8 cellular contexts compared by ENCODE assay signal in genomic region chr3:20054549-20054987, GRCh38. TPM values are rescaled to one million over a fixed set of nuclear protein-coding genes. Genes with fewer than 3 reads are reported as not detected.
DNase-seq lines count a peak whose midpoint lies in the region; ATAC-seq and TF ChIP-seq lines count a peak whose summit lies in the region.

No MANE protein-coding gene starts in this region.

- POLR2A ChIA-PET in A673 (lab: Charles Lee; ENCODE audit: low non-redundant PET), result no interaction called here

- H3K36me3 ChIP-seq in A673 (ENCODE audit: insufficient read depth, low read length, poor library complexity, severe bottlenecking), result no peaks in the 10 kb centered on the region

- no peak for TF ChIP-seq CTCF in A673 (conservative IDR thresholded peaks at IDR 0.05; ENCODE audit: low read depth, low read length)

- BruUV-seq in A673 (replicated peaks; lab: Mats Ljungman, UMichigan), result no TSS peak

- H3K4me1 ChIP-seq in A673 (ENCODE audit: insufficient read depth, low read length, poor library complexity, severe bottlenecking), result no peaks in the 10 kb centered on the region

- H3K4me3 ChIP-seq in A673 (ENCODE audit: low read depth, low read length, poor library complexity, severe bottlenecking), result no peak overlapping the region

- DNase-seq in A673 (ENCODE audit: low spot score) (peak; percentile 37), RPMI7951 (ENCODE audit: low read depth) (peak; percentile 89), left ventricle myocardium superior (no peak), D341Med (ENCODE audit: low spot score) (no peak)
- DNase-seq in activated gamma-delta T cell treated with anti-CD3 and anti-CD28 coated beads, Interleukin-2, amount 50 U/mL, for 16 hours (ENCODE audit: low read depth), result peak; percentile 64
- DNase-seq in stimulated activated CD4-positive, alpha-beta T cell treated with anti-CD3 and anti-CD28 coated beads, TNF-alpha, amount 100 ng/mL, for 4 hours (ENCODE audit: low read depth in 3 of 3), result peak; percentile 18 to 49 (median 32)

- H3K9me3 ChIP-seq in A673 (ENCODE audit: low read depth, low read length, poor library complexity, severe bottlenecking), result no peaks in the 10 kb centered on the region

- peak; percentile 86 for ATAC-seq in GM19043 (IDR thresholded peaks at IDR 0.05; ENCODE audit: low read depth, unreplicated experiment)
- peak; percentile 82 for ATAC-seq in HG03342 (IDR thresholded peaks at IDR 0.05; ENCODE audit: unreplicated experiment)
- peak; percentile 76 for ATAC-seq in left ventricle myocardium superior

- intact Hi-C loops in A673 (cut with micrococcal nuclease; ENCODE audit: unreplicated experiment) (no loop called here), left ventricle myocardium superior (cut with micrococcal nuclease) (no loop called here)

- no peaks in the 10 kb centered on the region for H3K27me3 ChIP-seq in A673 (replicated peaks; ENCODE audit: insufficient read depth, low read depth, low read length, poor library complexity)

- CTCF ChIA-PET in A673 (lab: Charles Lee), result no interaction called here

- no peak overlapping the region for H3K27ac ChIP-seq in A673 (ENCODE audit: low read depth, low read length, poor library complexity, severe bottlenecking)

RNA-seq across cellular contexts. Expression of gene KAT2B, which starts 14.3 kb away (rescaled TPM):
- total RNA-seq in A673 (2021) (4.6 and 5.4 TPM in 2 replicates), left ventricle myocardium superior (111 TPM)
- 11.3 and 13.1 TPM in 2 replicates for total RNA-seq in RPMI7951 (2014; rRNA removed; shearing (Covaris generic))

RNA-seq across cellular contexts. Expression of gene PP2D1, which starts 42.5 kb away (rescaled TPM):
- not detected in 2 replicates for total RNA-seq in A673 (2021)
- total RNA-seq in RPMI7951 (2014; rRNA removed; shearing (Covaris generic)), result not detected in 2 replicates
- total RNA-seq in left ventricle myocardium superior, result not detected

Comparison
In these comparisons a context has a peak if more than half of its experiments do, and no peak if none do; other contexts are left out.
1. DNase-seq: peak in A673 (single experiment), RPMI7951 (single experiment), activated gamma-delta T cell treated with anti-CD3 and anti-CD28 coated beads, Interleukin-2, amount 50 U/mL, for 16 hours (single experiment) and stimulated activated CD4-positive, alpha-beta T cell treated with anti-CD3 and anti-CD28 coated beads, TNF-alpha, amount 100 ng/mL, for 4 hours (3 of 3); none in left ventricle myocardium superior (single experiment) and D341Med (single experiment).
2. Peak in every context shown above with its lines, with median percentiles within 50 percentile points of each other: ATAC-seq.